ENCODE assay signal across 12 cellular contexts in genomic region chr12:91562476-91562875, GRCh38.
DNase-seq lines count a peak whose midpoint lies in the region; ATAC-seq lines count a peak whose summit lies in the region.
"Had no signal": no experiment of that assay in that cellular context is flagged by ENCODE, and none has a peak within 500 bp of the region (broad histone marks: within the 10 kb centered on the region; RNA-seq: fewer than 3 reads in every experiment).

No MANE protein-coding gene starts in this region.

- H3K27ac Mint-ChIP-seq in memory B cell: no peak overlapping the region
- H3K27ac Mint-ChIP-seq: activated B cell treated with CpG ODN at 0.5 μM for 24 hours had no signal

- ATAC-seq in GM21529 (IDR thresholded peaks at IDR 0.05; ENCODE audit: unreplicated experiment) (peak; percentile 64), memory B cell (ENCODE audit: low read depth) (peak; percentile 96)
- ATAC-seq: PC-3 had no signal

- peaks cover 2% of the 10 kb centered on the region for H3K36me3 Mint-ChIP-seq in memory B cell

- H3K27me3 Mint-ChIP-seq in memory B cell: peaks cover 3% of the 10 kb centered on the region
- H3K27me3 Mint-ChIP-seq: activated B cell treated with CpG ODN at 0.5 μM for 24 hours had no signal

- DNase-seq in NOMO-1 (lab: John Stamatoyannopoulos, UW; ENCODE audit: unreplicated experiment in 2 of 2): peak; percentile 5 to 8
- no peak for DNase-seq in NOMO-1 treated with dmso at 0.1 percent for 144 hours (lab: John Stamatoyannopoulos, UW; ENCODE audit: unreplicated experiment)
- DNase-seq in RPMI7951 (ENCODE audit: low read depth): peak; percentile 6
- no peak for DNase-seq in memory B cell (ENCODE audit: low spot score in 2 of 2)
- DNase-seq in NCI-H2171 treated with DMSO at 0.1 percent for 48 hours (lab: John Stamatoyannopoulos, UW): no peak
- no peak for DNase-seq in Ammon's horn (ENCODE audit: low spot score)
- DNase-seq in RKO (ENCODE audit: low spot score): no peak
- DNase-seq: 8988T, activated B cell treated with CpG ODN at 0.5 μM for 24 hours, mesendoderm, PC-3 had no signal

- peaks cover 6% of the 10 kb centered on the region for H3K9me3 Mint-ChIP-seq in memory B cell

- peaks cover 14% of the 10 kb centered on the region for H3K4me1 Mint-ChIP-seq in memory B cell

- no peak overlapping the region for H3K4me3 Mint-ChIP-seq in memory B cell
- H3K4me3 Mint-ChIP-seq: activated B cell treated with CpG ODN at 0.5 μM for 24 hours had no signal

Comparison
In these comparisons a context has a peak if more than half of its experiments do, and no peak if none do; other contexts are left out.
1. DNase-seq: peak in NOMO-1 (2 of 2) and RPMI7951 (single experiment); none in NOMO-1 treated with dmso at 0.1 percent for 144 hours (single experiment), memory B cell (0 of 2), NCI-H2171 treated with DMSO at 0.1 percent for 48 hours (single experiment), Ammon's horn (single experiment) and RKO (single experiment).